9 cellular contexts compared by ENCODE assay signal in the genomic region with DNA sequence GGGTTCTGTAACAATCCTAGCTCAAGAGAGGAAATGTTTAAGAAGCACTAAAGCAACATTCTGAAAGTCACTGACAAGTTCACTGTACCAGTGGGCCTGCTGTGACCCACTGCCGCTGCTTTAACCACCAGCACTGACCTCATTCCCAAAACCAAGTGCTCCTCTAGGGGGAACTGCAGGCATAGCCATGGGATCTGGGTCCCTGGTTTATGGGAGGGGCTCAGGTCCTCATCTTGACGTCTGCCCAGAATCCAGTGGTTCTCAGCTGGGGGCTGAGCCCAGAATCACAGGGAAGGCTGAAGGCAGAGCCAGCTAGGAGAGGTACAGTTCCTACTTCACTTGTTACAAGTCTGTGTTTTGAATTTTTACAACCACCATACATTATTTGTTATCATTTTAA. TPM values are rescaled to one million over a fixed set of nuclear protein-coding genes. Genes with fewer than 3 reads are reported as not detected.
DNase-seq lines count a peak whose midpoint lies in the region; ATAC-seq and TF ChIP-seq lines count a peak whose summit lies in the region.
"Had no signal": no experiment of that assay in that cellular context is flagged by ENCODE, and none has a peak within 500 bp of the region (broad histone marks: within the 10 kb centered on the region; RNA-seq: fewer than 3 reads in every experiment).

No MANE protein-coding gene starts in this region.

- H3K9me2 ChIP-seq in SK-N-SH = no peaks in the 10 kb centered on the region

- H2AFZ ChIP-seq in SK-N-SH (ENCODE audit: low read depth) (no peak overlapping the region), smooth muscle cell (ENCODE audit: low read depth) (no peak overlapping the region)

- CTCF ChIA-PET in SK-N-SH (lab: Yijun Ruan, JAX) = interaction anchor here (1.1 to 1.3 kb wide), 4 partner anchors 11 to 162 kb away, joined by 3 to 5 read pairs (median 4); no protein-coding TSS in a partner anchor

- H3F3A ChIP-seq in SK-N-SH (replicated peaks; ENCODE audit: insufficient read depth) (no peaks in the 10 kb centered on the region), smooth muscle cell (ENCODE audit: low read depth) (no peaks in the 10 kb centered on the region)

- no peaks in the 10 kb centered on the region for H3K79me2 ChIP-seq in SK-N-SH (ENCODE audit: insufficient read depth)
- no peaks in the 10 kb centered on the region for H3K79me2 ChIP-seq in smooth muscle cell (ENCODE audit: low read depth)

- POLR2A ChIA-PET in SK-N-SH (lab: Yijun Ruan, JAX) = no interaction called here

- TF ChIP-seq EP300 in SK-N-SH (IDR thresholded peaks at IDR 0.05; ENCODE audit: borderline replicate concordance in 1 of 2, low read depth in 1 of 2, low read length in 1 of 2) (no peak), gastroesophageal sphincter (IDR thresholded peaks at IDR 0.05) (no peak)

- H4K20me1 ChIP-seq in SK-N-SH (ENCODE audit: insufficient read depth) = no peaks in the 10 kb centered on the region
- H4K20me1 ChIP-seq in smooth muscle cell (ENCODE audit: low read depth) = no peaks in the 10 kb centered on the region

- ATAC-seq in gastroesophageal sphincter = no peak
- no peak for ATAC-seq in HG03439 (IDR thresholded peaks at IDR 0.05; ENCODE audit: unreplicated experiment)

- H3K4me1 ChIP-seq in SK-N-SH (ENCODE audit: control insufficient read depth in 1 of 2, insufficient read depth in 2 of 2, low read depth in 1 of 2, low read length in 1 of 2) = peaks cover 0 to 13% of the 10 kb centered on the region in 2 experiments; a peak in 1 of 4 replicates
- H3K4me1 ChIP-seq in smooth muscle cell (ENCODE audit: low read depth) = no peaks in the 10 kb centered on the region
- peaks cover 0 to 26% (median 0%) of the 10 kb centered on the region in 3 donors for H3K4me1 ChIP-seq in gastroesophageal sphincter

- H3K27me3 ChIP-seq in SK-N-SH (ENCODE audit: insufficient read depth) (no peaks in the 10 kb centered on the region), smooth muscle cell (ENCODE audit: low read depth) (no peaks in the 10 kb centered on the region), gastroesophageal sphincter (no peaks in the 10 kb centered on the region)

- peak; percentile 42; the same call in 1 of the 2 replicates for TF ChIP-seq RAD21 in SK-N-SH (IDR thresholded peaks at IDR 0.05; ENCODE audit: low read length)

- no peak for TF ChIP-seq POLR2A in gastroesophageal sphincter (IDR thresholded peaks at IDR 0.05)

- H3K36me3 ChIP-seq in SK-N-SH (replicated peaks in 1 of 2; ENCODE audit: control insufficient read depth in 1 of 2, insufficient read depth in 2 of 2, low read length in 1 of 2) (peaks cover 0 to 11% of the 10 kb centered on the region in 2 experiments), smooth muscle cell (ENCODE audit: low read depth) (no peaks in the 10 kb centered on the region), gastroesophageal sphincter (peaks cover 0 to 58% of the 10 kb centered on the region in 2 donors)

- H3K4me3 ChIP-seq in SK-N-SH (ENCODE audit: low read depth in 2 of 2, low read length in 1 of 2) = no peak overlapping the region
- H3K4me3 ChIP-seq in fibroblast of the aortic adventitia (ENCODE audit: low read depth, low read length) = no peak overlapping the region
- no peak overlapping the region for H3K4me3 ChIP-seq in smooth muscle cell
- no peak overlapping the region for H3K4me3 ChIP-seq in gastroesophageal sphincter

- H3K9ac ChIP-seq in SK-N-SH = no peak overlapping the region
- no peak overlapping the region for H3K9ac ChIP-seq in smooth muscle cell (ENCODE audit: low read depth)

- TF ChIP-seq CTCF in SK-N-SH (IDR thresholded peaks at IDR 0.05) = peak; percentile 37
- peak; percentile 35 for TF ChIP-seq CTCF in fibroblast of the aortic adventitia (IDR thresholded peaks at IDR 0.05; ENCODE audit: insufficient read depth, low read length)
- TF ChIP-seq CTCF in smooth muscle cell (IDR thresholded peaks at IDR 0.05; ENCODE audit: borderline replicate concordance, insufficient read depth, poor library complexity, severe bottlenecking) = peak; percentile 22
- peak in 1 of 4 experiments; percentile 11 for TF ChIP-seq CTCF in gastroesophageal sphincter (IDR thresholded peaks at IDR 0.05)

- H3K4me2 ChIP-seq in SK-N-SH (no peak overlapping the region), smooth muscle cell (no peak overlapping the region)

- H3K27ac ChIP-seq in SK-N-SH (ENCODE audit: low read depth in 2 of 2, low read length in 1 of 2) = no peak overlapping the region
- H3K27ac ChIP-seq in smooth muscle cell (ENCODE audit: low read depth) = no peak overlapping the region
- no peak overlapping the region for H3K27ac ChIP-seq in gastroesophageal sphincter
- H3K27ac ChIP-seq: 22Rv1 had no signal

- 61% methylated on average over 2 of the region's 2 CpGs for whole genome bisulfite sequencing in SK-N-SH (ENCODE audit: low lambda C conversion rate)
- WGBS in smooth muscle cell (ENCODE audit: low lambda C conversion rate) = 46% methylated on average over 2 of the region's 2 CpGs
- 0 to 50% methylated on average over 1 to 2 of the region's 2 CpGs for WGBS in gastroesophageal sphincter (ENCODE audit: low coverage in 1 of 2), 2 donors

- no peaks in the 10 kb centered on the region for H3K9me3 ChIP-seq in SK-N-SH
- no peaks in the 10 kb centered on the region for H3K9me3 ChIP-seq in smooth muscle cell (replicated peaks; ENCODE audit: low read depth)
- no peaks in the 10 kb centered on the region for H3K9me3 ChIP-seq in gastroesophageal sphincter

- DNase-seq in DMS 273 (lab: John Stamatoyannopoulos, UW; ENCODE audit: unreplicated experiment) (peak; percentile 56), DMS 273 treated with DMSO at 0.1 percent for 48 hours (lab: John Stamatoyannopoulos, UW) (no peak), SK-N-SH (peak; percentile 30), fibroblast of the aortic adventitia (ENCODE audit: low read depth) (peak; percentile 43), smooth muscle cell (lab: John Stamatoyannopoulos, UW; ENCODE audit: unreplicated experiment) (no peak), RPMI8226 (no peak)

TF ChIP-seq in SK-N-SH, 30 proteins besides CTCF, POLR2A, EP300 and RAD21:
- TF ChIP-seq SMC3 (IDR thresholded peaks at IDR 0.05; ENCODE audit: low read depth, low read length) (no peak), RCOR1 (IDR thresholded peaks at IDR 0.05; ENCODE audit: low read length) (no peak), TAF1 (IDR thresholded peaks at IDR 0.05; ENCODE audit: borderline replicate concordance, low read depth, low read length) (no peak), FOXM1 (IDR thresholded peaks at IDR 0.05; ENCODE audit: low read depth) (no peak), TCF12 (IDR thresholded peaks at IDR 0.05) (no peak), RFX5 (IDR thresholded peaks at IDR 0.05; ENCODE audit: low read length) (no peak), RXRA (IDR thresholded peaks at IDR 0.05; ENCODE audit: borderline replicate concordance, low read depth) (no peak), FOSL2 (IDR thresholded peaks at IDR 0.05; ENCODE audit: borderline replicate concordance, low read depth) (no peak), MXI1 (IDR thresholded peaks at IDR 0.05; ENCODE audit: low read depth, low read length) (no peak), POLR2AphosphoS5 (IDR thresholded peaks at IDR 0.05; ENCODE audit: low read depth, low read length) (no peak)
- TF ChIP-seq, protein P1, sequence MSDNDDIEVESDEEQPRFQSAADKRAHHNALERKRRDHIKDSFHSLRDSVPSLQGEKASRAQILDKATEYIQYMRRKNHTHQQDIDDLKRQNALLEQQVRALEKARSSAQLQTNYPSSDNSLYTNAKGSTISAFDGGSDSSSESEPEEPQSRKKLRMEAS (IDR thresholded peaks at IDR 0.05; ENCODE audit: low read depth) = no peak
- TF ChIP-seq, protein P2, sequence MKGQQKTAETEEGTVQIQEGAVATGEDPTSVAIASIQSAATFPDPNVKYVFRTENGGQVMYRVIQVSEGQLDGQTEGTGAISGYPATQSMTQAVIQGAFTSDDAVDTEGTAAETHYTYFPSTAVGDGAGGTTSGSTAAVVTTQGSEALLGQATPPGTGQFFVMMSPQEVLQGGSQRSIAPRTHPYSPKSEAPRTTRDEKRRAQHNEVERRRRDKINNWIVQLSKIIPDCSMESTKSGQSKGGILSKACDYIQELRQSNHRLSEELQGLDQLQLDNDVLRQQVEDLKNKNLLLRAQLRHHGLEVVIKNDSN (IDR thresholded peaks at IDR 0.05; ENCODE audit: borderline replicate concordance, low read depth) = no peak
TF ChIP-seq in SK-N-SH: peak in this region for 0.

RNA-seq across cellular contexts. Expression of a gene that starts 36.1 kb away (rescaled TPM):
- polyA plus RNA-seq in SK-N-SH (2012; rRNA removed) = 15.1 and 18.7 TPM in 2 replicates
- 5.2 and 9.6 TPM in 2 replicates for polyA plus RNA-seq in SK-N-SH (2012; cell fraction: cytosol; rRNA removed)
- polyA plus RNA-seq in SK-N-SH (2012; cell fraction: nucleus; rRNA removed) = 37.0 and 37.3 TPM in 2 replicates
- total RNA-seq in fibroblast of the aortic adventitia (ENCODE audit: low replicate concordance) = 5.5 TPM in 1 of 2 replicates, not detected in the other
- total RNA-seq in smooth muscle cell = 8.7 and 16.9 TPM in 2 replicates
- 27.7 and 36.6 TPM in 2 replicates for polyA plus RNA-seq in smooth muscle cell
- 10 to 100 TPM; 23.7 to 40.2 (median 29.8) TPM for total RNA-seq in gastroesophageal sphincter

Comparison
In these comparisons a context has a peak if more than half of its experiments do, and no peak if none do; other contexts are left out.
1. DNase-seq: peak in DMS 273 (single experiment), SK-N-SH (single experiment) and fibroblast of the aortic adventitia (single experiment); none in DMS 273 treated with DMSO at 0.1 percent for 48 hours (single experiment), smooth muscle cell (single experiment) and RPMI8226 (single experiment).